Comparison of ENCODE assay signal across 9 cellular contexts in the genomic region with DNA sequence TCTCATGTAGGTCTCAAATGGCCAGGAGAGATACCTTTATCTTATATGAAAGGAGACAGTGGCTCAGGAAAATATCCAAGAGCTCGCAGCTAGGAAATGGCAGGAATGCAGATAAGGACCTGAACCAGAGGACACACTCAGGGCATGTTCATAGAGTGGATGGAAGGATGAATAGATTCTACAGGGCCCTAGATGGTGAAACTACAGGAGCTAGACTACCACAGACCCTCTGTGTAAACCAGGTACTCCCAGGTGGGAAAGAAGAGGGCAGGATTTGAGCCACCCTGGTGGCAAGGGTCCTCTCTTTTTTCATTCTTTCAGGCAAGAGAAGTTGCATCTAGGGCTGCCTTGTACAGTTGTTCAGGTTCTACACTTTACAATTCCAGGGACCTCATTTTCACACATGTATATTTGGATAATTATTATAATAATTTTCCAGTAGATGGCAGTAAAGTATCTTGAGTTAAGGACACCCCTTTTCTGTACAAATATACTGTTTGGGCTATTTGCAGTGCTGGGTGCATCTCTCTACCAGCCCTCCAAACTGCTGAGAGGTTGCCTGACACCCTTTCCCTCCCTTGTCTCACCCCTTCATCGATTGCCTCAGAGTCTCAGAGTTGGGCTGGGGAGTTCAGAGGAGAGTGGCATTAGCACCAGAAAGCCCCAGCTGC. TPM values are rescaled to one million over a fixed set of nuclear protein-coding genes. Genes with fewer than 3 reads are reported as not detected.
DNase-seq lines count a peak whose midpoint lies in the region; ATAC-seq, FAIRE-seq and TF ChIP-seq lines count a peak whose summit lies in the region.
"Had no signal": no experiment of that assay in that cellular context is flagged by ENCODE, and none has a peak within 500 bp of the region (broad histone marks: within the 10 kb centered on the region; RNA-seq: fewer than 3 reads in every experiment).

No MANE protein-coding gene starts in this region.

- peak overlapping the region; percentile 49; the same call in 1 of the 2 replicates for H2BK15ac ChIP-seq in H1 (ENCODE audit: low read length)

- H3K9ac ChIP-seq in H1 (replicated peaks in 1 of 4; ENCODE audit: extremely low read depth in 1 of 4, low read depth in 3 of 4, low read length in 3 of 4), result no peak overlapping the region

- peaks cover 8% of the 10 kb centered on the region for H3K27me3 Mint-ChIP-seq in glutamatergic neuron (ENCODE audit: unreplicated experiment)

- no peak overlapping the region for H3K56ac ChIP-seq in H1 (replicated peaks; ENCODE audit: insufficient read length, low read depth, low read length)

- H2AK5ac ChIP-seq in H1 (ENCODE audit: low read depth, low read length), result no peak overlapping the region

- H4K20me1 ChIP-seq in H1 (replicated peaks in 1 of 2; ENCODE audit: control insufficient read depth in 1 of 2, insufficient read depth in 2 of 2, low read length in 2 of 2), result no peaks in the 10 kb centered on the region

- no peak overlapping the region for H2AFZ ChIP-seq in H1 (ENCODE audit: low read length)

- H3K4me1 ChIP-seq in HEK293 (ENCODE audit: control insufficient read depth, insufficient read depth, low read length) (no peaks in the 10 kb centered on the region), H1 (replicated peaks in 1 of 4; ENCODE audit: control insufficient read depth in 3 of 4, insufficient read depth in 4 of 4, low read length in 3 of 4) (peaks cover 2 to 15% (median 2%) of the 10 kb centered on the region in 4 experiments; a peak in 3 of 7 replicates), small intestine (ENCODE audit: control insufficient read depth in 2 of 2, insufficient read depth in 1 of 2, low read depth in 1 of 2, low read length in 1 of 2) (no peaks in the 10 kb centered on the region)

- H4K91ac ChIP-seq in H1 (replicated peaks; ENCODE audit: insufficient read length, low read length), result peak overlapping the region; percentile 5

- POLR2A ChIA-PET in HEK293 (lab: Yijun Ruan, JAX), result interaction anchor here (1.0 to 1.6 kb wide), 2 partner anchors 164 to 169 kb away, joined by 3 read pairs; partner anchors contain the start of gene GSTZ1
- POLR2A ChIA-PET in H1 (lab: Charles Lee; ENCODE audit: partially characterized antibody), result interaction anchor here (1.0 to 2.1 kb wide), 2 partner anchors 9 kb away, joined by 3 to 9 read pairs; no protein-coding TSS in a partner anchor

- no peak for TF ChIP-seq POLR2A in H1 (IDR thresholded peaks at IDR 0.05; ENCODE audit: control extremely low read depth in 1 of 2, low read depth in 2 of 2, low read length in 2 of 2)

- H2BK120ac ChIP-seq in H1 (replicated peaks; ENCODE audit: low read depth, low read length), result no peak overlapping the region

- no peak overlapping the region for H2BK5ac ChIP-seq in H1 (ENCODE audit: low read depth, low read length)

- H3K27me3 ChIP-seq in H1 (replicated peaks in 1 of 4; ENCODE audit: control insufficient read depth in 3 of 4, extremely low read depth in 1 of 4, insufficient read depth in 3 of 4, low read length in 3 of 4), result no peaks in the 10 kb centered on the region
- peaks cover 0 to 14% of the 10 kb centered on the region in 2 donors for H3K27me3 ChIP-seq in small intestine (ENCODE audit: control insufficient read depth in 2 of 2, insufficient read depth in 2 of 2, low read length in 2 of 2)

- H3K36me3 Mint-ChIP-seq in glutamatergic neuron (ENCODE audit: unreplicated experiment), result no peaks in the 10 kb centered on the region
- H3K36me3 Mint-ChIP-seq: natural killer cell had no signal

- H3K9me3 ChIP-seq in HEK293 (ENCODE audit: control insufficient read depth, insufficient read depth, low read depth, low read length), result no peaks in the 10 kb centered on the region
- no peaks in the 10 kb centered on the region for H3K9me3 ChIP-seq in H1 (ENCODE audit: insufficient read depth in 2 of 2, low read depth in 1 of 2, low read length in 1 of 2)
- H3K9me3 ChIP-seq in small intestine (ENCODE audit: control insufficient read depth, low read depth), result no peaks in the 10 kb centered on the region

- FAIRE-seq in H1 (lab: Jason Lieb, UNC) (no peak), small intestine (lab: Jason Lieb, UNC) (no peak)

- no peak overlapping the region for H3K4me3 Mint-ChIP-seq in glutamatergic neuron (ENCODE audit: unreplicated experiment)
- H3K4me3 Mint-ChIP-seq: natural killer cell had no signal

- H3K79me1 ChIP-seq in H1 (ENCODE audit: low read depth, low read length), result no peaks in the 10 kb centered on the region

- CTCF ChIA-PET in HEK293 (lab: Yijun Ruan, JAX), result interaction anchor here (0.5 to 8.1 kb wide), 44 partner anchors 10 to 1404 kb away, joined by 3 to 82 read pairs (median 4); partner anchors contain the start of genes GSTZ1, TMEM63C and ZDHHC22
- CTCF ChIA-PET in H1 (lab: Charles Lee; ENCODE audit: partially characterized antibody), result interaction anchor here (0.5 to 52.5 kb wide), 45 partner anchors 8 to 411 kb away, joined by 3 to 1490 read pairs (median 4); partner anchors contain the start of genes CIPC, GSTZ1, POMT2 and TMEM63C

- H3K4me3 ChIP-seq in HEK293 (ENCODE audit: low read depth, low read length) (no peak overlapping the region), H1 (ENCODE audit: extremely low read depth in 1 of 4, insufficient read depth in 2 of 4, low read depth in 3 of 4, low read length in 4 of 4) (no peak overlapping the region), small intestine (ENCODE audit: low read depth in 1 of 2, low read length in 2 of 2) (no peak overlapping the region)

- TF ChIP-seq CTCF in HEK293 (tag by site-specific recombination; IDR thresholded peaks at IDR 0.05) (no peak), H1 (IDR thresholded peaks at IDR 0.05; ENCODE audit: control extremely low read depth in 1 of 3, insufficient read depth in 1 of 3, low read depth in 1 of 3, low read length in 3 of 3) (peak in 1 of 3 experiments; percentile 12; a peak in 1 of 4 replicates), glutamatergic neuron (IDR thresholded peaks at IDR 0.05; ENCODE audit: partially characterized antibody, unreplicated experiment) (no peak)

- H3K36me3 ChIP-seq in HEK293 (ENCODE audit: control insufficient read depth in 2 of 2, insufficient read depth in 1 of 2, low read length in 2 of 2) (no peaks in the 10 kb centered on the region), H1 (ENCODE audit: control insufficient read depth in 2 of 4, insufficient read depth in 4 of 4, low read length in 3 of 4) (no peaks in the 10 kb centered on the region), small intestine (ENCODE audit: control insufficient read depth in 2 of 2, insufficient read depth in 2 of 2, low read length in 2 of 2) (no peaks in the 10 kb centered on the region)

- whole genome bisulfite sequencing in H1 (ENCODE audit: extremely low coverage in 1 of 2, insufficient coverage in 1 of 2, insufficient read length in 1 of 2, insufficient replicate concordance in 2 of 2, low coverage in 1 of 2, low lambda C conversion rate in 2 of 2, missing lambda C conversion rate in 1 of 2), 2 experiments, result 38% methylated on average over 2 of the region's 2 CpGs; no CpG with 5 or more reads in 1 of the 2 experiments
- 23 to 33% (median 31%) methylated on average over 2 of the region's 2 CpGs for WGBS in small intestine, 3 donors

- no peak overlapping the region for H4K8ac ChIP-seq in H1 (ENCODE audit: extremely low read depth, insufficient read depth, low read length)

- H3K4ac ChIP-seq in H1 (replicated peaks; ENCODE audit: insufficient read length, low read depth, low read length), result no peak overlapping the region

- TF ChIP-seq RAD21 in H1 (IDR thresholded peaks at IDR 0.05 in 1 of 2, conservative IDR thresholded peaks at IDR 0.05 in 1 of 2; ENCODE audit: low read depth in 2 of 2, low read length in 2 of 2), result peak; percentile 29 to 43

- DNase-seq in AML-193 (lab: John Stamatoyannopoulos, UW) (peak; percentile 53 to 75), NOMO-1 treated with DMSO at 0.1 percent for 48 hours (lab: John Stamatoyannopoulos, UW; ENCODE audit: unreplicated experiment) (peak; percentile 76), H1 (ENCODE audit: low read depth in 1 of 2, low spot score in 2 of 2) (no peak), small intestine (peak; percentile 8), glutamatergic neuron (no peak)
- DNase-seq: natural killer cell had no signal

- no peak overlapping the region for H3K4me2 ChIP-seq in H1 (ENCODE audit: insufficient read depth in 1 of 2, low read depth in 2 of 2, low read length in 2 of 2)

- no peaks in the 10 kb centered on the region for H3K79me2 ChIP-seq in H1 (ENCODE audit: control insufficient read depth in 1 of 2, insufficient read depth in 2 of 2, low read length in 2 of 2)

- no peak overlapping the region for H3K27ac ChIP-seq in HEK293 (ENCODE audit: extremely low read depth, low read depth, low read length)
- no peak overlapping the region for H3K27ac ChIP-seq in H1 (ENCODE audit: low read depth, low read length)
- no peak overlapping the region for H3K27ac ChIP-seq in small intestine (ENCODE audit: low read depth in 1 of 2, low read length in 1 of 2)

- H3K23me2 ChIP-seq in H1 (ENCODE audit: low read depth, low read length), result no peaks in the 10 kb centered on the region

- H3K23ac ChIP-seq in H1 (ENCODE audit: insufficient read length), result no peak overlapping the region

- H3K4me1 Mint-ChIP-seq in glutamatergic neuron (ENCODE audit: low read depth, unreplicated experiment), result peaks cover 18% of the 10 kb centered on the region
- H3K4me1 Mint-ChIP-seq: natural killer cell had no signal

- H3K9me3 Mint-ChIP-seq in glutamatergic neuron (ENCODE audit: unreplicated experiment), result peaks cover 1% of the 10 kb centered on the region
- H3K9me3 Mint-ChIP-seq: natural killer cell had no signal

- H2BK20ac ChIP-seq in H1 (ENCODE audit: low read length), result no peak overlapping the region

- no peak overlapping the region for H3K14ac ChIP-seq in H1 (ENCODE audit: insufficient read length)

- ATAC-seq in GM21737 (IDR thresholded peaks at IDR 0.05; ENCODE audit: unreplicated experiment), result no peak
- no peak for ATAC-seq in GM21367 (IDR thresholded peaks at IDR 0.05; ENCODE audit: unreplicated experiment)

- H4K5ac ChIP-seq in H1 (ENCODE audit: insufficient read length, low read depth, low read length), result no peak overlapping the region

- H2BK12ac ChIP-seq in H1 (ENCODE audit: low read depth, low read length), result no peak overlapping the region

- H3K18ac ChIP-seq in H1 (ENCODE audit: extremely low read depth, low read length), result no peak overlapping the region

- TF ChIP-seq EP300 in H1 (IDR thresholded peaks at IDR 0.05; ENCODE audit: borderline replicate concordance in 1 of 2, low read depth in 2 of 2, low read length in 2 of 2), result no peak

- no peak overlapping the region for H3K27ac Mint-ChIP-seq in glutamatergic neuron (ENCODE audit: unreplicated experiment)
- H3K27ac Mint-ChIP-seq: natural killer cell had no signal

RNA-seq across cellular contexts. Expression of gene ZDHHC22, which starts 10.5 kb away (rescaled TPM):
- 55.2 and 59.3 TPM in 2 replicates for total RNA-seq in H1 (2021; fragmentation: NEBNext Ultra II Directional; extraction: Animal tissue kit (Norgen Biotek cat#: 25700))
- 23.8 and 30.7 TPM in 2 replicates for polyA plus RNA-seq in H1 (2011; rRNA removed)
- polyA plus RNA-seq in H1 (2011; cell fraction: cytosol; rRNA removed), result 20.3 TPM
- polyA plus RNA-seq in H1 (2011; cell fraction: nucleus; rRNA removed), result 28.0 TPM
- polyA plus RNA-seq in H1 (2012, experiment 1 of 2), result 45.5 to 55.8 TPM (median 50.5 TPM) in 4 replicates
- 46.2 TPM for polyA plus RNA-seq in H1 (2012, experiment 2 of 2)
- polyA plus RNA-seq in H1 (2013, experiment 1 of 2), result 62.0 TPM
- 72.6 TPM for polyA plus RNA-seq in H1 (2013, experiment 2 of 2)
- 23.4 and 26.4 TPM in 2 replicates for polyA minus RNA-seq in H1 (2011; rRNA and poly(A)+ RNA removed)
- polyA minus RNA-seq in H1 (2011; cell fraction: cytosol; rRNA and poly(A)+ RNA removed), result 10.2 TPM
- 11.5 TPM for polyA minus RNA-seq in H1 (2011; cell fraction: nucleus; rRNA and poly(A)+ RNA removed)
- polyA plus RNA-seq in small intestine, result under 1 TPM in 1 of 3 donors, not detected in 2; 0.33 TPM
- 77.3 TPM for total RNA-seq in glutamatergic neuron (ENCODE audit: unreplicated experiment)
- total RNA-seq: natural killer cell had no signal

RNA-seq across cellular contexts. Expression of gene TMEM63C, which starts 29.5 kb away (rescaled TPM):
- total RNA-seq in H1 (2021; fragmentation: NEBNext Ultra II Directional; extraction: Animal tissue kit (Norgen Biotek cat#: 25700)), result 7.0 and 7.6 TPM in 2 replicates
- polyA plus RNA-seq in H1 (2011; rRNA removed) (3.0 and 3.7 TPM in 2 replicates), small intestine (1 to 10 TPM in 1 of 3 donors, under 1 TPM in 1, not detected in 1; 0.27 to 2.0 TPM)
- 3.6 TPM for polyA plus RNA-seq in H1 (2011; cell fraction: cytosol; rRNA removed)
- 7.8 TPM for polyA plus RNA-seq in H1 (2011; cell fraction: nucleus; rRNA removed)
- 4.5 to 6.5 TPM (median 5.4 TPM) in 4 replicates for polyA plus RNA-seq in H1 (2012, experiment 1 of 2)
- 2.4 TPM for polyA plus RNA-seq in H1 (2012, experiment 2 of 2)
- 7.3 TPM for polyA plus RNA-seq in H1 (2013, experiment 1 of 2)
- polyA plus RNA-seq in H1 (2013, experiment 2 of 2), result 6.9 TPM
- polyA minus RNA-seq in H1 (2011; rRNA and poly(A)+ RNA removed), result 6.0 and 7.1 TPM in 2 replicates
- polyA minus RNA-seq in H1 (2011; cell fraction: cytosol; rRNA and poly(A)+ RNA removed), result 4.5 TPM
- 7.2 TPM for polyA minus RNA-seq in H1 (2011; cell fraction: nucleus; rRNA and poly(A)+ RNA removed)
- 39.9 TPM for total RNA-seq in glutamatergic neuron (ENCODE audit: unreplicated experiment)

RNA-seq across cellular contexts. Expression of gene CIPC, which starts 54.0 kb away (rescaled TPM):
- 31.7 and 32.7 TPM in 2 replicates for total RNA-seq in H1 (2021; fragmentation: NEBNext Ultra II Directional; extraction: Animal tissue kit (Norgen Biotek cat#: 25700))
- 13.3 and 13.9 TPM in 2 replicates for polyA plus RNA-seq in H1 (2011; rRNA removed)
- 19.8 TPM for polyA plus RNA-seq in H1 (2011; cell fraction: cytosol; rRNA removed)
- polyA plus RNA-seq in H1 (2011; cell fraction: nucleus; rRNA removed), result 14.3 TPM
- polyA plus RNA-seq in H1 (2012, experiment 1 of 2), result 12.0 to 17.1 TPM (median 16.7 TPM) in 4 replicates
- polyA plus RNA-seq in H1 (2012, experiment 2 of 2), result 2.0 TPM
- polyA plus RNA-seq in H1 (2013, experiment 1 of 2), result 15.9 TPM
- polyA plus RNA-seq in H1 (2013, experiment 2 of 2), result 15.4 TPM
- polyA minus RNA-seq in H1 (2011; rRNA and poly(A)+ RNA removed), result 41.1 and 42.1 TPM in 2 replicates
- polyA minus RNA-seq in H1 (2011; cell fraction: cytosol; rRNA and poly(A)+ RNA removed), result 17.5 TPM
- polyA minus RNA-seq in H1 (2011; cell fraction: nucleus; rRNA and poly(A)+ RNA removed), result 15.8 TPM
- 1 to 10 TPM; 7.6 to 9.2 (median 8.5) TPM for polyA plus RNA-seq in small intestine
- 22.3 TPM for total RNA-seq in glutamatergic neuron (ENCODE audit: unreplicated experiment)

Comparison
In these comparisons a context has a peak if more than half of its experiments do, and no peak if none do; other contexts are left out.
1. DNase-seq: peak in AML-193 (2 of 2), NOMO-1 treated with DMSO at 0.1 percent for 48 hours (single experiment) and small intestine (single experiment); none in H1 (0 of 2) and glutamatergic neuron (single experiment).